In the genomic region with DNA sequence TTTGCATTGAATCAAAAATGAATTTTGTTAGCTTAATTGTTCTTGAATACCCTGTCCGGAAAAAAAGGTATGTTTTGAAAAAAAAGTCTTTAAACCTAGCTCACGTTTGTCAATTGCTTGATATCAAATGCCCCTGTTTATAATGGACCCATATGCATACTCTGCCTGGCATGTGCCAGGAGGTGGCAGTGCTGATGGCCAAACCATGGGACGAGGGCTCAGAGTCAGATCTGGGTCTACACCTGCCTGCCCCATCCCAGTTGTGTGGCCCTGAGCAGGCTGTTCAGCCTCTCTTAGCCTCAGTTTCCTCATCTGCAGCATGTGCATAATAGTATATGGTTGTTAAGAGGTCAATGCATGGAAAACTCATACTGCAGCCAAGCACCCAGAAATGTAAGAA, we compare ENCODE assay signal across 22 cellular contexts. TPM values are rescaled to one million over a fixed set of nuclear protein-coding genes. Genes with fewer than 3 reads are reported as not detected.
DNase-seq lines count a peak whose midpoint lies in the region; ATAC-seq and TF ChIP-seq lines count a peak whose summit lies in the region.
"Had no signal": no experiment of that assay in that cellular context is flagged by ENCODE, and none has a peak within 500 bp of the region (broad histone marks: within the 10 kb centered on the region; RNA-seq: fewer than 3 reads in every experiment).

No MANE protein-coding gene starts in this region.

- TF ChIP-seq RAD21 in SK-N-SH (IDR thresholded peaks at IDR 0.05; ENCODE audit: low read length), result peak; percentile 21

- peak; percentile 25; the same call in 1 of the 2 replicates for TF ChIP-seq CTCF in SK-N-SH (IDR thresholded peaks at IDR 0.05)
- TF ChIP-seq CTCF in neural crest cell (conservative IDR thresholded peaks at IDR 0.05), result peak; percentile 13
- TF ChIP-seq CTCF in prostate gland (IDR thresholded peaks at IDR 0.05), result no peak

- no peak for TF ChIP-seq EP300 in SK-N-SH (IDR thresholded peaks at IDR 0.05; ENCODE audit: borderline replicate concordance in 1 of 2, low read depth in 1 of 2, low read length in 1 of 2)

- H3K4me3 ChIP-seq in GM23248 (no peak overlapping the region), SK-N-SH (ENCODE audit: low read depth in 2 of 2, low read length in 1 of 2) (no peak overlapping the region), prostate gland (no peak overlapping the region)
- H3K4me3 ChIP-seq: esophagus squamous epithelium had no signal

- H3F3A ChIP-seq in GM23248 (ENCODE audit: insufficient read depth) (no peaks in the 10 kb centered on the region), SK-N-SH (replicated peaks; ENCODE audit: insufficient read depth) (no peaks in the 10 kb centered on the region)

- H3K36me3 ChIP-seq in GM23248 (ENCODE audit: low read depth) (no peaks in the 10 kb centered on the region), SK-N-SH (replicated peaks in 1 of 2; ENCODE audit: control insufficient read depth in 1 of 2, insufficient read depth in 2 of 2, low read length in 1 of 2) (no peaks in the 10 kb centered on the region), prostate gland (no peaks in the 10 kb centered on the region)
- H3K36me3 ChIP-seq: esophagus squamous epithelium had no signal

- H4K20me1 ChIP-seq in GM23248 (ENCODE audit: insufficient read depth) (no peaks in the 10 kb centered on the region), SK-N-SH (ENCODE audit: insufficient read depth) (no peaks in the 10 kb centered on the region)

- H3K27ac ChIP-seq in GM23248, result no peak overlapping the region
- H3K27ac ChIP-seq in SK-N-SH (ENCODE audit: low read depth in 2 of 2, low read length in 1 of 2), result no peak overlapping the region
- no peak overlapping the region for H3K27ac ChIP-seq in prostate gland
- H3K27ac ChIP-seq: esophagus squamous epithelium had no signal

- H3K4me2 ChIP-seq in GM23248 (ENCODE audit: unreplicated experiment) (no peak overlapping the region), SK-N-SH (no peak overlapping the region)

- H2AFZ ChIP-seq in GM23248, result no peak overlapping the region
- no peak overlapping the region for H2AFZ ChIP-seq in SK-N-SH (ENCODE audit: low read depth)

- peak; percentile 22 for DNase-seq in activated CD4-positive, alpha-beta T cell treated with anti-CD3 and anti-CD28 coated beads for 36 hours
- DNase-seq in activated CD4-positive, alpha-beta T cell treated with anti-CD3 and anti-CD28 coated beads for 48 hours, result no peak
- peak; percentile 12 for DNase-seq in GM23248
- peak; percentile 25 for DNase-seq in SK-N-SH
- DNase-seq in neural crest cell (ENCODE audit: low read depth, low spot score), result no peak
- DNase-seq in NCI-H2107 (lab: John Stamatoyannopoulos, UW), result no peak
- no peak for DNase-seq in prostate gland (ENCODE audit: low spot score)
- DNase-seq in globus pallidus (ENCODE audit: low spot score), result no peak
- DNase-seq: ACHN; activated CD4-positive, CD25-positive, alpha-beta regulatory T cell; activated CD8-positive, alpha-beta memory T cell treated with anti-CD3 and anti-CD28 coated beads, Interleukin-2, amount 50 U/mL, for 4 hours; CD8-positive, alpha-beta memory T cell; dermis blood vessel endothelial cell; esophagus squamous epithelium; HCEC 1CT; hippocampal formation; kidney glomerular epithelial cell; midbrain; NCI-H1694 treated with DMSO at 0.1 percent for 48 hours; NCI-H524 treated with DMSO at 0.1 percent for 48 hours had no signal

- in situ Hi-C loops in GM23248 (cut with MboI), result loop anchor here (10.0 kb wide), 1 partner anchor 85 kb away; no protein-coding TSS in a partner anchor

- H3K9me3 ChIP-seq in GM23248 (ENCODE audit: low read depth), result no peaks in the 10 kb centered on the region
- no peaks in the 10 kb centered on the region for H3K9me3 ChIP-seq in SK-N-SH
- H3K9me3 ChIP-seq in prostate gland, result no peaks in the 10 kb centered on the region
- H3K9me3 ChIP-seq: esophagus squamous epithelium had no signal

- H3K4me1 ChIP-seq in GM23248 (ENCODE audit: insufficient read depth) (peaks cover 5% of the 10 kb centered on the region; the same call in 1 of the 2 replicates), SK-N-SH (ENCODE audit: control insufficient read depth in 1 of 2, insufficient read depth in 2 of 2, low read depth in 1 of 2, low read length in 1 of 2) (peaks cover 0 to 3% of the 10 kb centered on the region in 2 experiments; a peak in 1 of 4 replicates), prostate gland (replicated peaks) (no peaks in the 10 kb centered on the region)

- TF ChIP-seq POLR2A in prostate gland (IDR thresholded peaks at IDR 0.05), result no peak

- 54 to 57% methylated on average over 3 of the region's 3 CpGs for WGBS in GM23248 (ENCODE audit: low coverage in 1 of 2, low lambda C conversion rate in 2 of 2, missing lambda C conversion rate in 2 of 2), 2 experiments
- 75% methylated on average over 2 of the region's 3 CpGs for WGBS in SK-N-SH (ENCODE audit: low lambda C conversion rate)
- 55% methylated on average over 3 of the region's 3 CpGs for whole genome bisulfite sequencing in prostate gland

- H3K79me2 ChIP-seq in GM23248 (ENCODE audit: insufficient read depth) (no peaks in the 10 kb centered on the region), SK-N-SH (ENCODE audit: insufficient read depth) (no peaks in the 10 kb centered on the region)

- no peaks in the 10 kb centered on the region for H3K9me3 Mint-ChIP-seq in activated CD4-positive, alpha-beta T cell treated with anti-CD3 and anti-CD28 coated beads for 36 hours (ENCODE audit: low read depth)
- H3K9me3 Mint-ChIP-seq in neural crest cell, result no peaks in the 10 kb centered on the region
- H3K9me3 Mint-ChIP-seq: CD8-positive, alpha-beta memory T cell; T-helper 1 cell treated with Interleukin-12 subunit alpha and Interleukin-12 subunit beta and Interleukin-4 antibody, amounts not matched to agents 30 μg/mL and 1 μg/mL, for 36 hours had no signal

- no peaks in the 10 kb centered on the region for H3K36me3 Mint-ChIP-seq in activated CD4-positive, alpha-beta T cell treated with anti-CD3 and anti-CD28 coated beads for 36 hours (ENCODE audit: low read depth)
- H3K36me3 Mint-ChIP-seq in neural crest cell (ENCODE audit: low read depth), result no peaks in the 10 kb centered on the region
- H3K36me3 Mint-ChIP-seq: CD8-positive, alpha-beta memory T cell had no signal

- H3K4me1 Mint-ChIP-seq in activated CD4-positive, alpha-beta T cell treated with anti-CD3 and anti-CD28 coated beads for 36 hours, result peaks cover 6% of the 10 kb centered on the region
- H3K4me1 Mint-ChIP-seq in neural crest cell, result no peaks in the 10 kb centered on the region

- no peak overlapping the region for H3K27ac Mint-ChIP-seq in activated CD4-positive, alpha-beta T cell treated with anti-CD3 and anti-CD28 coated beads for 36 hours
- no peak overlapping the region for H3K27ac Mint-ChIP-seq in neural crest cell (ENCODE audit: unreplicated experiment)
- H3K27ac Mint-ChIP-seq: CD8-positive, alpha-beta memory T cell; T-helper 1 cell treated with Interleukin-12 subunit alpha and Interleukin-12 subunit beta and Interleukin-4 antibody, amounts not matched to agents 30 μg/mL and 1 μg/mL, for 36 hours had no signal

- CTCF ChIA-PET in activated CD4-positive, alpha-beta T cell treated with anti-CD3 and anti-CD28 coated beads for 36 hours (lab: Charles Lee), result interaction anchor here (1.1 to 1.5 kb wide), 4 partner anchors 12 to 87 kb away, joined by 3 to 5 read pairs (median 4); no protein-coding TSS in a partner anchor
- CTCF ChIA-PET in SK-N-SH (lab: Yijun Ruan, JAX), result interaction anchor here (0.6 to 7.4 kb wide), 4 partner anchors 20 to 97 kb away, joined by 3 to 206 read pairs (median 62); no protein-coding TSS in a partner anchor

- no peaks in the 10 kb centered on the region for H3K27me3 Mint-ChIP-seq in activated CD4-positive, alpha-beta T cell treated with anti-CD3 and anti-CD28 coated beads for 36 hours
- H3K27me3 Mint-ChIP-seq in neural crest cell (ENCODE audit: low read depth), result peaks cover 2% of the 10 kb centered on the region

- POLR2A ChIA-PET in activated CD4-positive, alpha-beta T cell treated with anti-CD3 and anti-CD28 coated beads for 36 hours (lab: Charles Lee), result no interaction called here
- POLR2A ChIA-PET in SK-N-SH (lab: Yijun Ruan, JAX), result no interaction called here

- H3K4me3 Mint-ChIP-seq in activated CD4-positive, alpha-beta T cell treated with anti-CD3 and anti-CD28 coated beads for 36 hours, result no peak overlapping the region
- no peak overlapping the region for H3K4me3 Mint-ChIP-seq in neural crest cell
- H3K4me3 Mint-ChIP-seq: CD8-positive, alpha-beta memory T cell; T-helper 1 cell treated with Interleukin-12 subunit alpha and Interleukin-12 subunit beta and Interleukin-4 antibody, amounts not matched to agents 30 μg/mL and 1 μg/mL, for 36 hours had no signal

- no peak overlapping the region for H3K9ac ChIP-seq in GM23248
- no peak overlapping the region for H3K9ac ChIP-seq in SK-N-SH

- H3K9me2 ChIP-seq in GM23248 (ENCODE audit: insufficient read depth) (no peaks in the 10 kb centered on the region), SK-N-SH (no peaks in the 10 kb centered on the region)

- intact Hi-C loops in activated CD4-positive, alpha-beta T cell treated with anti-CD3 and anti-CD28 coated beads for 36 hours (cut with DNase I, micrococcal nuclease), result loop anchor here (5.0 to 10.0 kb wide), 3 partner anchors 38 to 458 kb away; a partner anchor contains a TSS
- intact Hi-C loops in prostate gland (cut with DNase I), result no loop called here

- H3K27me3 ChIP-seq in GM23248 (replicated peaks; ENCODE audit: insufficient read depth) (no peaks in the 10 kb centered on the region), SK-N-SH (ENCODE audit: insufficient read depth) (no peaks in the 10 kb centered on the region), prostate gland (replicated peaks; ENCODE audit: insufficient read depth) (no peaks in the 10 kb centered on the region)
- H3K27me3 ChIP-seq: esophagus squamous epithelium had no signal

- no peak for ATAC-seq in activated CD4-positive, alpha-beta T cell treated with anti-CD3 and anti-CD28 coated beads for 36 hours
- ATAC-seq: right cardiac atrium had no signal

RNA-seq across cellular contexts. Expression of a gene that starts 38.8 kb away (rescaled TPM):
- total RNA-seq in activated CD4-positive, alpha-beta T cell treated with anti-CD3 and anti-CD28 coated beads for 36 hours, result 10 to 100 TPM; 22.0 to 26.5 TPM
- total RNA-seq in GM23248 (2014; rRNA removed; shearing (Covaris generic)), result 1.8 and 2.5 TPM in 2 replicates
- polyA plus RNA-seq in GM23248 (2016; fragmentation: Nextera tagmentation; extraction: Ambion mirVana), result 9.2 and 9.6 TPM in 2 replicates
- polyA plus RNA-seq in SK-N-SH (2012; rRNA removed), result 24.5 and 29.0 TPM in 2 replicates
- 14.3 and 19.6 TPM in 2 replicates for polyA plus RNA-seq in SK-N-SH (2012; cell fraction: cytosol; rRNA removed)
- 28.9 and 32.1 TPM in 2 replicates for polyA plus RNA-seq in SK-N-SH (2012; cell fraction: nucleus; rRNA removed)
- 10.8 and 11.9 TPM in 2 replicates for total RNA-seq in neural crest cell
- total RNA-seq in prostate gland, result 10 to 100 TPM; 33.4 to 57.9 TPM

RNA-seq across cellular contexts. Expression of a gene that starts 56.0 kb away (rescaled TPM):
- total RNA-seq in activated CD4-positive, alpha-beta T cell treated with anti-CD3 and anti-CD28 coated beads for 36 hours, result 100 to 1,000 TPM; 320 to 418 TPM
- 239 and 256 TPM in 2 replicates for total RNA-seq in GM23248 (2014; rRNA removed; shearing (Covaris generic))
- polyA plus RNA-seq in GM23248 (2016; fragmentation: Nextera tagmentation; extraction: Ambion mirVana) (129 and 134 TPM in 2 replicates), SK-N-SH (2012; rRNA removed) (119 and 144 TPM in 2 replicates)
- polyA plus RNA-seq in SK-N-SH (2012; cell fraction: cytosol; rRNA removed), result 70.5 and 99.2 TPM in 2 replicates
- 178 and 225 TPM in 2 replicates for polyA plus RNA-seq in SK-N-SH (2012; cell fraction: nucleus; rRNA removed)
- total RNA-seq in neural crest cell (556 and 564 TPM in 2 replicates), prostate gland (100 to 1,000 TPM; 187 to 226 TPM)

Comparison
In these comparisons a context has a peak if more than half of its experiments do, and no peak if none do; other contexts are left out.
1. DNase-seq: peak in activated CD4-positive, alpha-beta T cell treated with anti-CD3 and anti-CD28 coated beads for 36 hours (single experiment), GM23248 (single experiment) and SK-N-SH (single experiment); none in activated CD4-positive, alpha-beta T cell treated with anti-CD3 and anti-CD28 coated beads for 48 hours (single experiment), neural crest cell (single experiment), NCI-H2107 (single experiment), prostate gland (single experiment) and globus pallidus (single experiment).
2. CTCF ChIP-seq: peak in SK-N-SH (single experiment) and neural crest cell (single experiment); none in prostate gland (0 of 4).